9 cellular contexts compared by ENCODE assay signal in the genomic region with DNA sequence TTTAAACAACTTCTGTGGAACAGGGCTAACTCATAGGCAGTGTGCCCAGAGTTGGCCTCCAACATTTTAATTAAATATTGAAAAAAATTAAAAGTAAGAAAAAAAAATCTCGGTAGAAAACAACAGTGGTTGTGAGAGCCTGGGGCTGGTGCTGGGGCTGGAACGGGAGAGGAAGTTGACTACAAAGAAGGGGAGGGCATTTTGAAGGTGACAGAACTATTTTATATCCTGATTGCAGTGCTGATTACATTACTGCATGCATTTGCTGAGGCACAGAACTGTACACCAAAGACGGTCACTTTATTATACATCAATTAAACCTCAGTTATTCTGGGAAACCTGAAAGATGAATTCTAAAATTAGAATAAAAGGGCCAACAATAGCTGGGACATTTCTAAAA.
DNase-seq lines count a peak whose midpoint lies in the region; ATAC-seq and TF ChIP-seq lines count a peak whose summit lies in the region.
"Had no signal": no experiment of that assay in that cellular context is flagged by ENCODE, and none has a peak within 500 bp of the region (broad histone marks: within the 10 kb centered on the region; RNA-seq: fewer than 3 reads in every experiment).

No MANE protein-coding gene starts in this region.

- H3K4me2 ChIP-seq in DND-41 (ENCODE audit: insufficient read depth, low read length), result no peak overlapping the region

- H3K4me3 ChIP-seq in DND-41 (ENCODE audit: low read depth in 1 of 2, low read length in 2 of 2), result no peak overlapping the region

- peaks cover 4% of the 10 kb centered on the region for H3K36me3 Mint-ChIP-seq in central memory CD8-positive, alpha-beta T cell (ENCODE audit: insufficient read depth)
- H3K36me3 Mint-ChIP-seq in naive thymus-derived CD8-positive, alpha-beta T cell, result peaks cover 0 to 19% (median 6%) of the 10 kb centered on the region in 3 donors

- no peaks in the 10 kb centered on the region for H3K9me3 ChIP-seq in DND-41 (ENCODE audit: insufficient read depth, low read length, severe bottlenecking)

- peaks cover 17% of the 10 kb centered on the region; the same call in 1 of the 2 replicates for H3K36me3 ChIP-seq in DND-41 (ENCODE audit: insufficient read depth, low read length)

- ATAC-seq in DND-41 (ENCODE audit: insufficient read depth, low read depth) (peak; percentile 80), HG03342 (IDR thresholded peaks at IDR 0.05; ENCODE audit: unreplicated experiment) (no peak), HG03159 (IDR thresholded peaks at IDR 0.05; ENCODE audit: unreplicated experiment) (no peak)
- ATAC-seq in central memory CD8-positive, alpha-beta T cell (replicated peaks; ENCODE audit: extremely low read depth, poor library complexity, severe bottlenecking), result no peak
- peak; percentile 64 to 79 for ATAC-seq in naive thymus-derived CD8-positive, alpha-beta T cell

- no peaks in the 10 kb centered on the region for H3K9me3 Mint-ChIP-seq in central memory CD8-positive, alpha-beta T cell
- H3K9me3 Mint-ChIP-seq in naive thymus-derived CD8-positive, alpha-beta T cell, result no peaks in the 10 kb centered on the region

- POLR2A ChIA-PET in naive thymus-derived CD8-positive, alpha-beta T cell (lab: Charles Lee), result no interaction called here

- no peaks in the 10 kb centered on the region for H3K27me3 ChIP-seq in DND-41 (ENCODE audit: insufficient read depth, low read length, poor library complexity)

- H3K27ac ChIP-seq in DND-41 (ENCODE audit: low read length), result no peak overlapping the region

- TF ChIP-seq CTCF in DND-41 (IDR thresholded peaks at IDR 0.05; ENCODE audit: borderline replicate concordance, extremely low read depth, low read length, poor library complexity, severe bottlenecking), result no peak

- no peak overlapping the region for H2AFZ ChIP-seq in DND-41 (ENCODE audit: low read depth, low read length)

- H4K20me1 ChIP-seq in DND-41 (ENCODE audit: insufficient read depth, low read length), result peaks cover 22% of the 10 kb centered on the region

- H3K27me3 Mint-ChIP-seq in central memory CD8-positive, alpha-beta T cell, result no peaks in the 10 kb centered on the region
- no peaks in the 10 kb centered on the region for H3K27me3 Mint-ChIP-seq in naive thymus-derived CD8-positive, alpha-beta T cell

- no peak overlapping the region for H3K4me3 Mint-ChIP-seq in central memory CD8-positive, alpha-beta T cell
- H3K4me3 Mint-ChIP-seq in naive thymus-derived CD8-positive, alpha-beta T cell, result peak overlapping the region in 7 of 10 donors; percentile 1 to 62 (median 43)

- peak; percentile 24 for DNase-seq in DND-41
- DNase-seq in M059J (ENCODE audit: low read depth), result peak; percentile 38
- DNase-seq in central memory CD8-positive, alpha-beta T cell (ENCODE audit: low spot score in 2 of 2), result no peak
- peak in 4 of 10 donors; percentile 3 to 33 (median 20) for DNase-seq in naive thymus-derived CD8-positive, alpha-beta T cell
- DNase-seq in NCI-H1930 (lab: John Stamatoyannopoulos, UW), result no peak
- no peak for DNase-seq in NCI-H1417 treated with DMSO at 0.1 percent for 48 hours (lab: John Stamatoyannopoulos, UW)
- DNase-seq: NCI-H1417 had no signal

- H3K9ac ChIP-seq in DND-41 (ENCODE audit: low read depth, low read length), result no peak overlapping the region

- peaks cover 25% of the 10 kb centered on the region for H3K4me1 Mint-ChIP-seq in central memory CD8-positive, alpha-beta T cell
- peaks cover 17 to 30% (median 29%) of the 10 kb centered on the region in 4 donors for H3K4me1 Mint-ChIP-seq in naive thymus-derived CD8-positive, alpha-beta T cell

- H3K4me1 ChIP-seq in DND-41 (ENCODE audit: insufficient read depth, low read length), result peaks cover 8% of the 10 kb centered on the region; the same call in 1 of the 2 replicates

- H3K79me2 ChIP-seq in DND-41 (ENCODE audit: insufficient read depth, low read length), result no peaks in the 10 kb centered on the region

- peak overlapping the region; percentile 78 for H3K27ac Mint-ChIP-seq in central memory CD8-positive, alpha-beta T cell (ENCODE audit: low read depth)
- H3K27ac Mint-ChIP-seq in naive thymus-derived CD8-positive, alpha-beta T cell, result peak overlapping the region in 4 of 10 donors; percentile 3 to 49 (median 22)

Comparison
In these comparisons a context has a peak if more than half of its experiments do, and no peak if none do; other contexts are left out.
1. ATAC-seq: peak in DND-41 (single experiment) and naive thymus-derived CD8-positive, alpha-beta T cell (2 of 2); none in central memory CD8-positive, alpha-beta T cell (single experiment), HG03342 (single experiment) and HG03159 (single experiment).
2. DNase-seq: peak in DND-41 (single experiment) and M059J (single experiment); none in central memory CD8-positive, alpha-beta T cell (0 of 2), NCI-H1930 (0 of 2) and NCI-H1417 treated with DMSO at 0.1 percent for 48 hours (single experiment).